Comparison of ENCODE assay signal across 15 cellular contexts in the genomic region with DNA sequence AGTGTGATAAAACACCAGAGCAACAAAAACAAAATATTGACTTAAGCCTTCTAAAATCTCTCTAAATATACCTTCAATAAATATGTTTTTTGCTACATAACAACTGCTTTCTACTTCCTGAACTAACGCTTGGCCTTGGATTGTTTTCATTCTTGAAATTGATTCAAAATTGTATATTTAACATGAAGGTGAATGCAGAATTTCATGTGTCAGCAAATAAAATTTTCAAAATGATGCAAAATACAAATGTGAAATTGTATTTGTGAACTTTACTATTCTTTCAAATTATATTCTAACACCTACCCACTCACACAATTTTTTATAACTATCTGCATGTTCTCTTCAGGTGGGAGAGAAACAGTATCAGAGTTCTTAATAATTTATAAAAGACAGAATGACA. TPM values are rescaled to one million over a fixed set of nuclear protein-coding genes. Genes with fewer than 3 reads are reported as not detected.
"Had no signal": no experiment of that assay in that cellular context is flagged by ENCODE, and none has a peak within 500 bp of the region (broad histone marks: within the 10 kb centered on the region; RNA-seq: fewer than 3 reads in every experiment).

No MANE protein-coding gene starts in this region.

RNA-seq across cellular contexts. Expression of gene RBMY1B, which starts 48.2 kb away (rescaled TPM):
- total RNA-seq: stomach, subcutaneous adipose tissue, suprapubic skin, temporal lobe, thoracic aorta, thyroid gland, tibial nerve, transverse colon, upper lobe of left lung, upper lobe of right lung, ureter, urinary bladder, uterus, vagina had no signal
- polyA plus RNA-seq: stomach, thymus, urinary bladder had no signal
